Comparison of ENCODE assay signal across 1 cellular context in genomic region chr6:118565317-118565960, GRCh38.
A peak's percentile ranks its signal among the peaks of the same experiment; 100 is the strongest.
TF ChIP-seq lines count a peak whose summit lies in the region.

No MANE protein-coding gene starts in this region.

TF ChIP-seq in H1, 55 proteins besides CTCF, POLR2A, EP300 and RAD21:
- TF ChIP-seq JUND (IDR thresholded peaks at IDR 0.05; ENCODE audit: low read length) (0 out of 2 replicates have a peak, but pooled peaks have one; percentile 19), KDM5A (IDR thresholded peaks at IDR 0.05; ENCODE audit: low read length) (no peak), TEAD4 (IDR thresholded peaks at IDR 0.05; ENCODE audit: low read depth, low read length) (0 out of 2 replicates have a peak, but pooled peaks have one; percentile 15)
